ENCODE assay signal across 8 cellular contexts in genomic region chr10:133159950-133160812, GRCh38. TPM values are rescaled to one million over a fixed set of nuclear protein-coding genes. Genes with fewer than 3 reads are reported as not detected.
DNase-seq lines count a peak whose midpoint lies in the region; ATAC-seq and TF ChIP-seq lines count a peak whose summit lies in the region.

Gene KNDC1 (plus strand): TSS chr10:133160219. CDS start chr10:133160468, 249 bp downstream.

- no peak for TF ChIP-seq CTCF in HFFc6 (IDR thresholded peaks at IDR 0.05)
- TF ChIP-seq CTCF in mammary epithelial cell (conservative IDR thresholded peaks at IDR 0.05 in 1 of 2, IDR thresholded peaks at IDR 0.05 in 1 of 2; ENCODE audit: extremely low read depth in 1 of 2, insufficient read depth in 1 of 2, low read depth in 1 of 2, low read length in 2 of 2), result no peak
- TF ChIP-seq CTCF in kidney epithelial cell (IDR thresholded peaks at IDR 0.05; ENCODE audit: insufficient read depth, low read length, poor library complexity, severe bottlenecking), result no peak
- TF ChIP-seq CTCF in suprapubic skin (IDR thresholded peaks at IDR 0.05), result no peak

- H3K36me3 ChIP-seq in mammary epithelial cell (ENCODE audit: insufficient read depth, low read length) (no peaks in the 10 kb centered on the region), kidney epithelial cell (ENCODE audit: control insufficient read depth, insufficient read depth, low read length) (no peaks in the 10 kb centered on the region), suprapubic skin (no peaks in the 10 kb centered on the region)

- no peaks in the 10 kb centered on the region for H4K20me1 ChIP-seq in mammary epithelial cell (ENCODE audit: insufficient read depth, low read length)

- dilution Hi-C loops in mammary epithelial cell (cut with HindIII; ENCODE audit: low sequenced_read_pairs), result loop anchor here (5.0 kb wide), 3 partner anchors 57 to 107 kb away; no protein-coding TSS in a partner anchor

- peaks cover 25% of the 10 kb centered on the region for H3K27me3 ChIP-seq in mammary epithelial cell (ENCODE audit: insufficient read depth, low read length)
- H3K27me3 ChIP-seq in kidney epithelial cell (ENCODE audit: control insufficient read depth, insufficient read depth, low read length), result peaks cover 62% of the 10 kb centered on the region
- peaks cover 73% of the 10 kb centered on the region for H3K27me3 ChIP-seq in suprapubic skin

- no peak within 1 kb of the TSS for H3K27ac ChIP-seq in mammary epithelial cell (ENCODE audit: insufficient read depth, low read depth, low read length)
- H3K27ac ChIP-seq in suprapubic skin, result no peak within 1 kb of the TSS

- H3K9me3 Mint-ChIP-seq in HFFc6, result no peaks in the 10 kb centered on the region

- peak within 1 kb of the TSS; percentile 71 for H3K4me2 ChIP-seq in mammary epithelial cell (ENCODE audit: insufficient read depth, low read depth, low read length)

- H2AFZ ChIP-seq in mammary epithelial cell (ENCODE audit: low read depth, low read length), result no peak within 1 kb of the TSS

- CTCF ChIA-PET in mammary epithelial cell (lab: Charles Lee; ENCODE audit: low non-redundant PET), result no interaction called here

- no peak within 1 kb of the TSS for H3K9ac ChIP-seq in mammary epithelial cell (ENCODE audit: insufficient read depth, low read length)

- H3K9me3 ChIP-seq in mammary epithelial cell (replicated peaks; ENCODE audit: insufficient read depth, low read length), result no peaks in the 10 kb centered on the region
- no peaks in the 10 kb centered on the region for H3K9me3 ChIP-seq in suprapubic skin

- TF ChIP-seq EP300 in suprapubic skin (IDR thresholded peaks at IDR 0.05), result no peak

- no peaks in the 10 kb centered on the region for H3K36me3 Mint-ChIP-seq in HFFc6 (ENCODE audit: low read depth)

- peak within 1 kb of the TSS in 2 of 3 experiments; percentile 19 to 32 for H3K4me3 ChIP-seq in mammary epithelial cell (replicated peaks in 1 of 3; ENCODE audit: insufficient read depth in 1 of 3, low read depth in 2 of 3, low read length in 3 of 3)
- peak within 1 kb of the TSS; percentile 19 for H3K4me3 ChIP-seq in kidney epithelial cell (ENCODE audit: low read depth, low read length)
- peak within 1 kb of the TSS; percentile 58 for H3K4me3 ChIP-seq in suprapubic skin

- BruUV-seq in mammary epithelial cell (replicated peaks; lab: Mats Ljungman, UMichigan), result no TSS peak

- in situ Hi-C loops in mammary epithelial cell (cut with MboI; ENCODE audit: low sequenced_read_pairs in 2 of 2), result no loop called here

- intact Hi-C loops in mammary epithelial cell (cut with micrococcal nuclease), result no loop called here

- TF ChIP-seq POLR2A in suprapubic skin (IDR thresholded peaks at IDR 0.05), result no peak

- H3K27ac Mint-ChIP-seq in HFFc6, result no peak within 1 kb of the TSS

- ATAC-seq in HG02588 (IDR thresholded peaks at IDR 0.05; ENCODE audit: unreplicated experiment), result no peak
- ATAC-seq in HG03457 (IDR thresholded peaks at IDR 0.05; ENCODE audit: unreplicated experiment), result no peak

- 3% methylated on average over 10 of the region's 108 CpGs for WGBS in mammary epithelial cell (ENCODE audit: low coverage, missing lambda C conversion rate)
- 1% methylated on average over 17 of the region's 108 CpGs for WGBS in suprapubic skin

- H3K4me1 ChIP-seq in mammary epithelial cell (ENCODE audit: insufficient read depth, low read length), result no peaks in the 10 kb centered on the region
- peaks cover 20% of the 10 kb centered on the region for H3K4me1 ChIP-seq in suprapubic skin

- peaks cover 7% of the 10 kb centered on the region for H3K27me3 Mint-ChIP-seq in HFFc6 (ENCODE audit: insufficient read depth)

- DNase-seq in AG20443 (ENCODE audit: low spot score), result peak; percentile 92
- DNase-seq in HFFc6, result no peak
- DNase-seq in mammary epithelial cell, result no peak
- DNase-seq in kidney epithelial cell (ENCODE audit: low read depth), result no peak
- DNase-seq in suprapubic skin (ENCODE audit: low spot score in 2 of 2), result peak in 1 of 2 donors; percentile 65
- DNase-seq in HuH-7 (ENCODE audit: low spot score), result no peak

- H3K4me1 Mint-ChIP-seq in HFFc6 (ENCODE audit: low read depth), result no peaks in the 10 kb centered on the region

- H3K4me3 Mint-ChIP-seq in HFFc6, result peak within 1 kb of the TSS; percentile 28; the same call in 1 of the 2 replicates

- H3K79me2 ChIP-seq in mammary epithelial cell (ENCODE audit: insufficient read depth, low read length), result no peaks in the 10 kb centered on the region

RNA-seq across cellular contexts. Expression of gene KNDC1, which starts in this region (rescaled TPM):
- under 1 TPM in 3 of 6 experiments, not detected in 3; 0.05 to 1.00 (median 0.28) TPM for total RNA-seq in HFFc6 (2021; fragmentation: NEBNext Ultra II Directional; extraction: Animal tissue kit (Norgen Biotek cat#: 25700))
- 1 to 10 TPM in 1 of 2 donors, under 1 TPM in 1; 0.83 to 1.2 TPM for total RNA-seq in mammary epithelial cell
- polyA plus RNA-seq in mammary epithelial cell, result not detected
- not detected for polyA minus RNA-seq in mammary epithelial cell
- total RNA-seq in kidney epithelial cell, result 0.13 and 0.27 TPM in 2 replicates
- total RNA-seq in suprapubic skin, result 1 to 10 TPM in 1 of 4 donors, under 1 TPM in 3; 0.08 to 2.5 (median 0.58) TPM
